Comparison of ENCODE assay signal across 10 cellular contexts in genomic region chr13:106565127-106565775, GRCh38. TPM values are rescaled to one million over a fixed set of nuclear protein-coding genes. Genes with fewer than 3 reads are reported as not detected.
A peak's percentile ranks its signal among the peaks of the same experiment; 100 is the strongest.
DNase-seq lines count a peak whose midpoint lies in the region; ATAC-seq and TF ChIP-seq lines count a peak whose summit lies in the region.
"Had no signal": no experiment of that assay in that cellular context is flagged by ENCODE, and none has a peak within 500 bp of the region (broad histone marks: within the 10 kb centered on the region; RNA-seq: fewer than 3 reads in every experiment).

No MANE protein-coding gene starts in this region.

- intact Hi-C loops in ascending aorta (cut with DNase I) = loop anchor here (10.0 kb wide), 2 partner anchors 460 to 560 kb away; no protein-coding TSS in a partner anchor

- no peaks in the 10 kb centered on the region for H3K9me3 Mint-ChIP-seq in naive thymus-derived CD8-positive, alpha-beta T cell

- peaks cover 45 to 84% (median 78%) of the 10 kb centered on the region in 4 donors for H3K4me1 Mint-ChIP-seq in naive thymus-derived CD8-positive, alpha-beta T cell

- no peaks in the 10 kb centered on the region for H3K27me3 ChIP-seq in BE2C
- H3K27me3 ChIP-seq in HL-60 (ENCODE audit: insufficient read depth, poor library complexity, severe bottlenecking) = no peaks in the 10 kb centered on the region
- no peaks in the 10 kb centered on the region for H3K27me3 ChIP-seq in ascending aorta
- H3K27me3 ChIP-seq in foreskin keratinocyte = no peaks in the 10 kb centered on the region
- no peaks in the 10 kb centered on the region for H3K27me3 ChIP-seq in SJCRH30
- H3K27me3 ChIP-seq: SJSA1 had no signal

- peak overlapping the region; percentile 87 to 100 (median 97) for H3K4me3 Mint-ChIP-seq in naive thymus-derived CD8-positive, alpha-beta T cell

- no peaks in the 10 kb centered on the region for H3K27me3 Mint-ChIP-seq in naive thymus-derived CD8-positive, alpha-beta T cell

- DNase-seq in BE2C (no peak), HL-60 (ENCODE audit: low read depth in 1 of 2, low spot score in 1 of 2) (peak in 1 of 2 experiments; percentile 46), ascending aorta (ENCODE audit: low spot score in 2 of 2) (no peak), OCI-M2 (lab: John Stamatoyannopoulos, UW; ENCODE audit: unreplicated experiment) (no peak), foreskin keratinocyte (no peak), SJCRH30 (no peak)
- no peak for DNase-seq in naive thymus-derived CD8-positive, alpha-beta T cell
- DNase-seq: small intestine had no signal

- no peaks in the 10 kb centered on the region for H3K9me3 ChIP-seq in BE2C
- H3K9me3 ChIP-seq in ascending aorta = no peaks in the 10 kb centered on the region
- 0 out of 2 replicates have a peak, but pooled peaks cover 4% of the 10 kb centered on the region for H3K9me3 ChIP-seq in SJCRH30 (replicated peaks)
- H3K9me3 ChIP-seq: SJSA1 had no signal

- no peak for ATAC-seq in naive thymus-derived CD8-positive, alpha-beta T cell
- ATAC-seq in GM19351 (IDR thresholded peaks at IDR 0.05; ENCODE audit: unreplicated experiment) = no peak
- no peak for ATAC-seq in foreskin keratinocyte

- POLR2A ChIA-PET in naive thymus-derived CD8-positive, alpha-beta T cell (lab: Charles Lee) = interaction anchor here (6.1 kb wide), 1 partner anchor 30 kb away, joined by 53 read pairs; the partner anchor contains the start of gene EFNB2

- H3K36me3 Mint-ChIP-seq in naive thymus-derived CD8-positive, alpha-beta T cell = no peaks in the 10 kb centered on the region

- H3K27ac Mint-ChIP-seq in naive thymus-derived CD8-positive, alpha-beta T cell = peak overlapping the region; percentile 28 to 98 (median 57)

- H3K4me1 ChIP-seq in BE2C = peaks cover 4% of the 10 kb centered on the region
- peaks cover 0 to 45% of the 10 kb centered on the region in 2 donors for H3K4me1 ChIP-seq in ascending aorta
- peaks cover 34% of the 10 kb centered on the region for H3K4me1 ChIP-seq in foreskin keratinocyte
- peaks cover 10% of the 10 kb centered on the region for H3K4me1 ChIP-seq in SJCRH30

- TF ChIP-seq CTCF in BE2C (IDR thresholded peaks at IDR 0.05; ENCODE audit: low read depth, low read length) (no peak), HL-60 (IDR thresholded peaks at IDR 0.05; ENCODE audit: insufficient read depth, low read length) (no peak), ascending aorta (IDR thresholded peaks at IDR 0.05) (no peak), foreskin keratinocyte (conservative IDR thresholded peaks at IDR 0.05) (no peak)

- H3K27ac ChIP-seq in HL-60 (replicated peaks) (no peak overlapping the region), ascending aorta (no peak overlapping the region), foreskin keratinocyte (no peak overlapping the region), SJCRH30 (no peak overlapping the region)
- H3K27ac ChIP-seq: SJSA1 had no signal

- peak overlapping the region; percentile 95; the same call in 1 of the 2 replicates for H3K4me3 ChIP-seq in BE2C (ENCODE audit: low read depth, low read length)
- peak overlapping the region; percentile 74 for H3K4me3 ChIP-seq in HL-60 (replicated peaks; ENCODE audit: insufficient read depth, low read length)
- H3K4me3 ChIP-seq in ascending aorta = peak overlapping the region; percentile 83 to 93
- H3K4me3 ChIP-seq in SJCRH30 = no peak overlapping the region; the same call in 1 of the 2 replicates

- H3K36me3 ChIP-seq in BE2C (no peaks in the 10 kb centered on the region), ascending aorta (no peaks in the 10 kb centered on the region), SJCRH30 (peaks cover 13% of the 10 kb centered on the region; the same call in 1 of the 2 replicates)

RNA-seq across cellular contexts. Expression of gene ARGLU1, which starts 2.7 kb away (rescaled TPM):
- polyA plus RNA-seq in BE2C (2012; ENCODE audit: insufficient read depth, insufficient read length, low read depth) = 108 TPM
- total RNA-seq in ascending aorta (79.7 TPM), foreskin keratinocyte (43.8 and 50.2 TPM in 2 replicates)
- total RNA-seq in naive thymus-derived CD8-positive, alpha-beta T cell = 100 to 1,000 TPM; 281 to 294 TPM
- polyA plus RNA-seq in naive thymus-derived CD8-positive, alpha-beta T cell = 10 to 100 TPM; 37.0 to 46.3 (median 40.3) TPM
- 25.3 and 31.0 TPM in 2 replicates for polyA plus RNA-seq in foreskin keratinocyte
- 66.9 and 100 TPM in 2 replicates for total RNA-seq in SJCRH30 (2014; rRNA removed; shearing (Covaris generic))

RNA-seq across cellular contexts. Expression of gene EFNB2, which starts 29.8 kb away (rescaled TPM):
- polyA plus RNA-seq in BE2C (2012; ENCODE audit: insufficient read depth, insufficient read length, low read depth) = 15.5 TPM
- total RNA-seq in ascending aorta (38.0 TPM), foreskin keratinocyte (65.1 and 66.2 TPM in 2 replicates)
- under 1 TPM; 0.49 TPM for total RNA-seq in naive thymus-derived CD8-positive, alpha-beta T cell
- under 1 TPM in 1 of 3 donors, not detected in 2; 0.12 TPM for polyA plus RNA-seq in naive thymus-derived CD8-positive, alpha-beta T cell
- 21.9 and 23.7 TPM in 2 replicates for polyA plus RNA-seq in foreskin keratinocyte
- 18.0 and 19.0 TPM in 2 replicates for total RNA-seq in SJCRH30 (2014; rRNA removed; shearing (Covaris generic))

Comparison
In these comparisons a context has a peak if more than half of its experiments do, and no peak if none do; other contexts are left out.
1. RNA of gene EFNB2, which starts 29.8 kb away (total RNA-seq): 65.1 to 66.2 TPM in foreskin keratinocyte, 38.0 TPM in ascending aorta (single experiment) and 18.0 to 19.0 TPM in SJCRH30; 0.49 TPM in naive thymus-derived CD8-positive, alpha-beta T cell; every median in the first group is over 10 times any median in the second.